2 cellular contexts compared by ENCODE assay signal in genomic region chr3:148682997-148683396, GRCh38.
TF ChIP-seq lines count a peak whose summit lies in the region.

No MANE protein-coding gene starts in this region.

TF ChIP-seq in HCT116, 20 proteins besides CTCF, POLR2A, EP300 and RAD21:
- TF ChIP-seq ZBTB33 (IDR thresholded peaks at IDR 0.05; ENCODE audit: extremely low read depth, insufficient replicate concordance, low read length) (no peak), SP1 (IDR thresholded peaks at IDR 0.05; ENCODE audit: low read depth) (no peak), CEBPB (IDR thresholded peaks at IDR 0.05; ENCODE audit: low read depth) (no peak), ELF1 (IDR thresholded peaks at IDR 0.05; ENCODE audit: borderline replicate concordance, low read depth) (no peak), ZNF274 (IDR thresholded peaks at IDR 0.05; ENCODE audit: low read depth, low read length) (no peak), FOSL1 (IDR thresholded peaks at IDR 0.05; ENCODE audit: low read depth) (no peak), SRF (IDR thresholded peaks at IDR 0.05; ENCODE audit: low read depth) (no peak), EZH2phosphoT487 (IDR thresholded peaks at IDR 0.05; ENCODE audit: borderline replicate concordance) (no peak), TCF7L2 (IDR thresholded peaks at IDR 0.05; ENCODE audit: borderline replicate concordance, extremely low read depth, insufficient read depth, insufficient read length) (no peak), REST (IDR thresholded peaks at IDR 0.05; ENCODE audit: low read depth) (no peak)

TF ChIP-seq in IMR-90, 13 proteins besides CTCF, POLR2A, EP300 and RAD21 (continued from another document):
- TF ChIP-seq USF2 (IDR thresholded peaks at IDR 0.05; ENCODE audit: low read depth, low read length) (no peak), MXI1 (IDR thresholded peaks at IDR 0.05; ENCODE audit: borderline replicate concordance, low read depth, low read length) (no peak), NFE2L2 (IDR thresholded peaks at IDR 0.05; ENCODE audit: low read depth, low read length) (no peak), MAZ (IDR thresholded peaks at IDR 0.05; ENCODE audit: borderline replicate concordance, low read depth, low read length) (no peak), SMC3 (IDR thresholded peaks at IDR 0.05; ENCODE audit: low read depth, low read length) (no peak)
